10 cellular contexts compared by ENCODE assay signal in the genomic region with DNA sequence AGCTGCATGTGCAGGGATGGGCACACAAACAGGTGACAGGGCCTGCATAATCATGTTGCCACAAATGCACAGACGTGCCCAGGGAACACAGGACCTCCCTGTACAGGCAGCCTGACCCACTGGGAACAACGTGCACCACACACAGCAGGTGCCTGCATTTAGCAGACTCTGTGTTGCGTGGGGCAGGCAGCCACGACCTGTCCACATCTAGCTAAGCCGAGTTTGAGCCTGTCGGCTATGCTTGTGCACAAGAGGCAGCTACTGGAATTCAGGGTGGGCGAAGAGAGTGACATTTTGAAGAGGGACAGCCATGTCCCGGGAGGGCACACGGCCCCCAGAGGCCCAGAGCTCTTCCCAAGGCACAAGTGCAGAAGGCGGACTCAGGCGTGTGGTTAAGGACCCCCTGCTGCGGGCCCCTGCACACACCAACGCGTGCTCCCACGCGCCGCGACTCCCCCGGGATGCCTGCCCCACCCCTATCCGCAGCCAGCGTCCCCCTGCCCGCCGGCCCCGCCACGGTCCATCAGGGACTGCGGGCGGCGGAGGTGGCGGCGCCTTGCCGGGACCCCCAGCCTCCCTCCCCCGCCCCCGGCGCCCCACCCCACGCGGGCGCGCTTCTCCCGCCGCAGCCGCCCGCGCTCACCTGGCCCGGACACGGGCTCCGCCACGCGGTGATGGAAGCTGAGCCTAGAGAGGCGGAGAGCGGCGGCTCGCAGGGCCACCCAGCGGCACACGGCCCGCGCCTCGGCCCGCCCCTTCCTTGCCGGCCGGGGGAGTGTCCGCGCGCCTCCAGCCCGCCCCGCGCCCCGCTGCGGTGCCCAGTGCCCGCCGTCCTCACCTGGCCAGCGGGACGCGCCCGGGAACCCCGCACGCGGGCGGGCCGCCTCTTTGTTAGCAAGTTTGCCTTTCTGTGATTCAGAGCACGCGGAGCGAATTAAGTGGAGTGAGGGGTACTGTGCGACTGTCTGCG.
A peak's percentile ranks its signal among the peaks of the same experiment; 100 is the strongest.
DNase-seq lines count a peak whose midpoint lies in the region; ATAC-seq and TF ChIP-seq lines count a peak whose summit lies in the region.
"Had no signal": no experiment of that assay in that cellular context is flagged by ENCODE, and none has a peak within 500 bp of the region (broad histone marks: within the 10 kb centered on the region; RNA-seq: fewer than 3 reads in every experiment).

No MANE protein-coding gene starts in this region.

- DNase-seq in HCT116 (ENCODE audit: low read depth, low spot score), result no peak
- DNase-seq in SK-N-MC (ENCODE audit: low read depth, low spot score), result no peak
- DNase-seq in hepatocyte (ENCODE audit: low spot score), result peak; percentile 64
- no peak for DNase-seq in RKO (ENCODE audit: low spot score)
- DNase-seq in activated CD4-positive, alpha-beta T cell treated with anti-CD3 and anti-CD28 coated beads, Interleukin-2, amount 50 U/mL, for 48 hours, result no peak
- DNase-seq: activated CD4-positive, alpha-beta T cell treated with anti-CD3 and anti-CD28 coated beads, Interleukin-2, amount 50 U/mL, for 4 hours had no signal

- H3K79me2 ChIP-seq in HCT116 (ENCODE audit: insufficient read depth, low read length) (no peaks in the 10 kb centered on the region), hepatocyte (no peaks in the 10 kb centered on the region)

- ATAC-seq in HCT116 (peak; percentile 95), HG03571 (IDR thresholded peaks at IDR 0.05; ENCODE audit: unreplicated experiment) (no peak), GM18505 (IDR thresholded peaks at IDR 0.05; ENCODE audit: unreplicated experiment) (no peak)

- intact Hi-C loops in HCT116 (cut with micrococcal nuclease), result loop anchor here (2.0 kb wide), 1 partner anchor 65 kb away; no protein-coding TSS in a partner anchor

- H3K4me3 ChIP-seq in HCT116 (replicated peaks in 1 of 2; ENCODE audit: low read depth in 1 of 2, low read length in 2 of 2), result peak overlapping the region; percentile 47 to 60
- H3K4me3 ChIP-seq in SK-N-MC, result peak overlapping the region; percentile 64
- H3K4me3 ChIP-seq in hepatocyte, result peak overlapping the region; percentile 16
- no peak overlapping the region for H3K4me3 ChIP-seq in skeletal muscle satellite cell (ENCODE audit: low read length)

- H3K36me3 ChIP-seq in HCT116 (ENCODE audit: control insufficient read depth in 1 of 2, insufficient read depth in 2 of 2, low read length in 2 of 2), result no peaks in the 10 kb centered on the region
- no peaks in the 10 kb centered on the region for H3K36me3 ChIP-seq in SK-N-MC (ENCODE audit: insufficient read depth, low read length)
- no peaks in the 10 kb centered on the region for H3K36me3 ChIP-seq in hepatocyte (replicated peaks; ENCODE audit: insufficient read depth, low read depth)
- no peaks in the 10 kb centered on the region for H3K36me3 ChIP-seq in skeletal muscle satellite cell (ENCODE audit: insufficient read depth, low read length)

- H4K20me1 ChIP-seq in HCT116 (ENCODE audit: insufficient read depth) (no peaks in the 10 kb centered on the region), hepatocyte (ENCODE audit: insufficient read depth, poor library complexity, severe bottlenecking) (no peaks in the 10 kb centered on the region)

- H3K4me1 ChIP-seq in HCT116 (ENCODE audit: control insufficient read depth in 1 of 2, insufficient read depth in 2 of 2, low read length in 2 of 2) (peaks cover 0 to 3% of the 10 kb centered on the region in 2 experiments; a peak in 1 of 4 replicates), hepatocyte (ENCODE audit: insufficient read depth) (peaks cover 2% of the 10 kb centered on the region), skeletal muscle satellite cell (ENCODE audit: control insufficient read depth, insufficient read depth, low read length) (no peaks in the 10 kb centered on the region)

- no peak overlapping the region for H3K27ac ChIP-seq in HCT116 (ENCODE audit: low read depth, low read length)
- no peak overlapping the region for H3K27ac ChIP-seq in SK-N-MC
- no peak overlapping the region for H3K27ac ChIP-seq in hepatocyte
- H3K27ac ChIP-seq: KMS-11 had no signal

- no peaks in the 10 kb centered on the region for H3K9me3 ChIP-seq in HCT116 (ENCODE audit: control insufficient read depth in 1 of 2, insufficient read depth in 1 of 2, low read depth in 1 of 2, low read length in 2 of 2)
- no peaks in the 10 kb centered on the region for H3K9me3 ChIP-seq in SK-N-MC (ENCODE audit: low read depth, low read length)
- H3K9me3 ChIP-seq in hepatocyte (ENCODE audit: low read depth), result no peaks in the 10 kb centered on the region
- no peaks in the 10 kb centered on the region for H3K9me3 ChIP-seq in skeletal muscle satellite cell (replicated peaks; ENCODE audit: low read length)

- RAD21 ChIA-PET in HCT116 (lab: Charles Lee; ENCODE audit: low non-redundant PET in 1 of 2, low total read pairs in 2 of 2, uncharacterized antibody in 2 of 2, unreplicated experiment in 2 of 2), result interaction anchor here in 1 of 2 experiments (0.7 kb wide), 1 partner anchor 119 kb away, joined by 4 read pairs; no protein-coding TSS in a partner anchor

- peak overlapping the region; percentile 70 for H3K4me2 ChIP-seq in HCT116 (ENCODE audit: low read length)
- H3K4me2 ChIP-seq in hepatocyte, result peak overlapping the region; percentile 84
- peak overlapping the region; percentile 29 for H3K4me2 ChIP-seq in skeletal muscle satellite cell (ENCODE audit: low read length)
- H3K4me2 ChIP-seq: KMS-11 had no signal

- no TSS peak for BruUV-seq in HCT116 (replicated peaks; lab: Mats Ljungman, UMichigan)

- TF ChIP-seq CTCF in HCT116 (IDR thresholded peaks at IDR 0.05 in 2 of 3, conservative IDR thresholded peaks at IDR 0.05 in 1 of 3; ENCODE audit: borderline replicate concordance in 1 of 3, insufficient read depth in 1 of 3, low read depth in 2 of 3, low read length in 2 of 3) (no peak), hepatocyte (IDR thresholded peaks at IDR 0.05; ENCODE audit: poor library complexity) (no peak)

- POLR2A ChIA-PET in HCT116 (lab: Charles Lee), result no interaction called here

- TF ChIP-seq RAD21 in HCT116 (IDR thresholded peaks at IDR 0.05; ENCODE audit: low read depth), result no peak

- no peak for TF ChIP-seq POLR2A in HCT116 (IDR thresholded peaks at IDR 0.05; ENCODE audit: borderline replicate concordance, extremely low read depth, insufficient read depth, insufficient read length)
- TF ChIP-seq POLR2A in GM18505 (IDR thresholded peaks at IDR 0.05; ENCODE audit: borderline replicate concordance, extremely low read depth, insufficient read depth, insufficient read length), result no peak

- 11% methylated on average over 38 of the region's 84 CpGs for WGBS in hepatocyte (ENCODE audit: low lambda C conversion rate, missing lambda C conversion rate)

- no peak overlapping the region for H2AFZ ChIP-seq in HCT116 (ENCODE audit: low read depth, low read length, poor library complexity, severe bottlenecking)
- H2AFZ ChIP-seq in hepatocyte, result no peak overlapping the region

- H3K9me2 ChIP-seq in HCT116 (ENCODE audit: insufficient read depth) (no peaks in the 10 kb centered on the region), hepatocyte (replicated peaks; ENCODE audit: insufficient read depth) (no peaks in the 10 kb centered on the region)

- H3K27me3 ChIP-seq in HCT116 (ENCODE audit: insufficient read depth, low read length) (no peaks in the 10 kb centered on the region), hepatocyte (peaks cover 59% of the 10 kb centered on the region), skeletal muscle satellite cell (ENCODE audit: control insufficient read depth, insufficient read depth, low read length) (peaks cover 65% of the 10 kb centered on the region)

- H3K9ac ChIP-seq in HCT116 (ENCODE audit: low read length), result peak overlapping the region; percentile 54
- H3K9ac ChIP-seq in SK-N-MC (ENCODE audit: insufficient read length), result no peak overlapping the region
- H3K9ac ChIP-seq in skeletal muscle satellite cell (ENCODE audit: low read depth, low read length), result no peak overlapping the region
- H3K9ac ChIP-seq: KMS-11 had no signal

- CTCF ChIA-PET in HCT116 (lab: Charles Lee), result interaction anchor here (0.7 kb wide), 1 partner anchor 1012 kb away, joined by 4 read pairs; no protein-coding TSS in a partner anchor

TF ChIP-seq in HCT116, 20 proteins besides CTCF, POLR2A, EP300 and RAD21:
- no peak for TF ChIP-seq FOSL1 (IDR thresholded peaks at IDR 0.05; ENCODE audit: low read depth)
- no peak for TF ChIP-seq JUND (IDR thresholded peaks at IDR 0.05)
- no peak for TF ChIP-seq CBX3 (IDR thresholded peaks at IDR 0.05; ENCODE audit: low read depth)
- TF ChIP-seq SRF (IDR thresholded peaks at IDR 0.05; ENCODE audit: low read depth), result no peak
- TF ChIP-seq SP1 (IDR thresholded peaks at IDR 0.05; ENCODE audit: low read depth), result no peak
- no peak for TF ChIP-seq EZH2 (IDR thresholded peaks at IDR 0.05)
- 0 out of 2 replicates have a peak, but pooled peaks have one; percentile 32 for TF ChIP-seq POLR2AphosphoS5 (IDR thresholded peaks at IDR 0.05; ENCODE audit: low read depth, low read length)

Comparison
In these comparisons a context has a peak if more than half of its experiments do, and no peak if none do; other contexts are left out.
1. H3K4me2 ChIP-seq: peak in every context shown above with its lines; median percentile 84 in hepatocyte; 70 in HCT116; 29 in skeletal muscle satellite cell.